ENCODE assay signal across 1 cellular context in genomic region chr2:61640406-61640805, GRCh38.
TF ChIP-seq lines count a peak whose summit lies in the region.

No MANE protein-coding gene starts in this region.

TF ChIP-seq in HCT116, 20 proteins besides CTCF, POLR2A, EP300 and RAD21 (continued from another document):
- TF ChIP-seq SRF (IDR thresholded peaks at IDR 0.05; ENCODE audit: low read depth) (no peak), CEBPB (IDR thresholded peaks at IDR 0.05; ENCODE audit: low read depth) (no peak), EZH2phosphoT487 (IDR thresholded peaks at IDR 0.05; ENCODE audit: borderline replicate concordance) (no peak), SP1 (IDR thresholded peaks at IDR 0.05; ENCODE audit: low read depth) (no peak), CBX3 (IDR thresholded peaks at IDR 0.05; ENCODE audit: low read depth) (no peak), YY1 (IDR thresholded peaks at IDR 0.05; ENCODE audit: extremely low read depth, insufficient replicate concordance, low read depth, low read length) (no peak), ZBTB33 (IDR thresholded peaks at IDR 0.05; ENCODE audit: extremely low read depth, insufficient replicate concordance, low read length) (no peak), EGR1 (IDR thresholded peaks at IDR 0.05; ENCODE audit: low read depth) (no peak), ELF1 (IDR thresholded peaks at IDR 0.05; ENCODE audit: borderline replicate concordance, low read depth) (no peak), FOSL1 (IDR thresholded peaks at IDR 0.05; ENCODE audit: low read depth) (no peak), ATF3 (IDR thresholded peaks at IDR 0.05) (no peak), SIN3A (IDR thresholded peaks at IDR 0.05; ENCODE audit: low read depth) (no peak), EZH2 (IDR thresholded peaks at IDR 0.05) (no peak), MAX (IDR thresholded peaks at IDR 0.05) (no peak)
